In the genomic region with DNA sequence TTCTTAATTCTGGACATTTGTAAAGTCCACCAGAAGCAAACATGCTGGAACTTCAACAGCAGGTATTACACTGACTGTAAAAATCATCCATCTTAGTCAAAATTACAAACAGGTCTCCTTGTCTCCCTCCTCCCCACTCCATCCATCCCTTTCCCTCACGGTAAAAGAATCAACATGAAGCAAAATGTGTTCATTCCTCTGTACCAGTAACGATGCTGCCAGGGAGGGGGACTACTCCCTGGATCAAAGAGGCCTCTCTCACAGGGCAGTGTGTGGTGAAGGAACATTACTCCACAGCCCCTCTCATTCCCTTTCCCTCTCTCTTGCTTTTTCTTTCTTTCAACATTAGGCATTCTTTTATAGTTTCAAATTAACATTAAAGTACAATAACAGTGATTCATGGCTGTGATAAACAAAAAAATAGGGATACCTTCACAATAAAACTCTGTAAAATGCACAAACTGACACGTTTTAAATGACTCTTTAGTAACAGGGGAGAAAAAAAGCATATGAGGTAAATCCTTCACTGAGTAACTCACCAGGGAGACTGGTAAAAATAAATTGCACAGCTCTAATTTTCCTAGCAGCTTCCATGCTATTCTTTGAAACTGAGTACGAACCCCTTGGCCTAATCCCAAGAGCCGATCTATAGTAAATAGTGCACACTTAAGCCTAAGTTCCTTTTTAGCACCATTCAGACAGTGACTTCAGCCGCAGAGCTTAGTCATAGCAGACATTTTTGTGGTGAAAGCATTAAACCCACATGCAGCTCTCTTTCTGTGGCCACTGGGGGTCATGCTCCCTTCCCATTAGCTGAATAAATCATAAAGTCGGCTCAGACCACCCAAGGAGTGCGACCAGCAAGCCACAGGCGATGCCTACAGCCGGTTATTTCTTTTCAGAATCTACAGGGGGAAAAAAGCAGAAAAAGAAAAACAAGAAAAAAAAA, we compare ENCODE assay signal across 8 cellular contexts.
DNase-seq lines count a peak whose midpoint lies in the region; ATAC-seq, FAIRE-seq and TF ChIP-seq lines count a peak whose summit lies in the region.

No MANE protein-coding gene starts in this region.

- H3K4me3 Mint-ChIP-seq in endothelial cell (ENCODE audit: unreplicated experiment): no peak overlapping the region

- peaks cover 5% of the 10 kb centered on the region for H3K27me3 Mint-ChIP-seq in endothelial cell (ENCODE audit: unreplicated experiment)

- DNase-seq in D341Med (ENCODE audit: low spot score) (peak; percentile 31), GM19239 (ENCODE audit: insufficient read length, low spot score) (peak; percentile 2), PC-9 (peak; percentile 50 to 58), endothelial cell (ENCODE audit: low spot score) (peak; percentile 31), renal cortical epithelial cell (ENCODE audit: low read depth) (peak; percentile 98), NCI-H446 (lab: John Stamatoyannopoulos, UW) (no peak)
- DNase-seq in activated CD4-positive, alpha-beta T cell treated with anti-CD3 and anti-CD28 coated beads for 1 hour: no peak

- no peaks in the 10 kb centered on the region for H3K9me3 Mint-ChIP-seq in endothelial cell (ENCODE audit: unreplicated experiment)

- H2AFZ ChIP-seq in PC-9: no peak overlapping the region

- no peaks in the 10 kb centered on the region for H3K36me3 ChIP-seq in PC-9 (ENCODE audit: low read depth)

- no peaks in the 10 kb centered on the region for H4K20me1 ChIP-seq in PC-9 (ENCODE audit: insufficient read depth)

- peak; percentile 98 for ATAC-seq in HG03095 (IDR thresholded peaks at IDR 0.05; ENCODE audit: unreplicated experiment)

- peaks cover 34% of the 10 kb centered on the region for H3K4me1 Mint-ChIP-seq in endothelial cell (ENCODE audit: unreplicated experiment)

- H3K27ac Mint-ChIP-seq in endothelial cell (ENCODE audit: unreplicated experiment): peak overlapping the region; percentile 92

- H3K4me1 ChIP-seq in PC-9 (replicated peaks; ENCODE audit: insufficient read depth): no peaks in the 10 kb centered on the region

- H3K4me2 ChIP-seq in PC-9: 0 out of 2 replicates have a peak overlapping the region, but pooled peaks have one; percentile 23

- H3K36me3 Mint-ChIP-seq in endothelial cell (ENCODE audit: low read depth, unreplicated experiment): no peaks in the 10 kb centered on the region

- FAIRE-seq in GM19239 (lab: Jason Lieb, UNC): peak; percentile 72

- H3F3A ChIP-seq in PC-9 (ENCODE audit: insufficient read depth, low read depth): no peaks in the 10 kb centered on the region

- H3K79me2 ChIP-seq in PC-9 (ENCODE audit: low read depth): no peaks in the 10 kb centered on the region

- H3K9me3 ChIP-seq in PC-9 (ENCODE audit: insufficient read depth, low read depth): no peaks in the 10 kb centered on the region; the same call in 1 of the 2 replicates

- H3K27me3 ChIP-seq in PC-9 (ENCODE audit: insufficient read depth, low read depth): no peaks in the 10 kb centered on the region

- intact Hi-C loops in PC-9 (cut with micrococcal nuclease; ENCODE audit: unreplicated experiment): loop anchor here (2.0 to 10.0 kb wide), 2 partner anchors 61 to 709 kb away; no protein-coding TSS in a partner anchor

- no peak overlapping the region for H3K4me3 ChIP-seq in PC-9

- no peaks in the 10 kb centered on the region for H3K9me2 ChIP-seq in PC-9 (ENCODE audit: insufficient read depth)

- no TSS peak for BruUV-seq in PC-9 (replicated peaks; lab: Mats Ljungman, UMichigan)

- H3K27ac ChIP-seq in PC-9: no peak overlapping the region

- POLR2A ChIA-PET in PC-9 (lab: Charles Lee; ENCODE audit: unreplicated experiment): interaction anchor here (0.5 kb wide), 1 partner anchor 454 kb away, joined by 3 read pairs; no protein-coding TSS in a partner anchor

- TF ChIP-seq CTCF in PC-9 (conservative IDR thresholded peaks at IDR 0.05) (no peak), endothelial cell (IDR thresholded peaks at IDR 0.05; ENCODE audit: unreplicated experiment) (no peak)

- CTCF ChIA-PET in PC-9 (lab: Charles Lee): interaction anchor here (0.9 kb wide), 1 partner anchor 48 kb away, joined by 3 read pairs; no protein-coding TSS in a partner anchor

Comparison
In these comparisons a context has a peak if more than half of its experiments do, and no peak if none do; other contexts are left out.
1. DNase-seq: peak in D341Med (single experiment), GM19239 (single experiment), PC-9 (2 of 2), endothelial cell (single experiment) and renal cortical epithelial cell (single experiment); none in NCI-H446 (0 of 2) and activated CD4-positive, alpha-beta T cell treated with anti-CD3 and anti-CD28 coated beads for 1 hour (single experiment).